In genomic region chr5:168365581-168366081, GRCh38 we compare ENCODE assay signal across 10 cellular contexts.
A peak's percentile ranks its signal among the peaks of the same experiment; 100 is the strongest.
DNase-seq lines count a peak whose midpoint lies in the region; ATAC-seq and TF ChIP-seq lines count a peak whose summit lies in the region.
"Had no signal": no experiment of that assay in that cellular context is flagged by ENCODE, and none has a peak within 500 bp of the region (broad histone marks: within the 10 kb centered on the region; RNA-seq: fewer than 3 reads in every experiment).

No MANE protein-coding gene starts in this region.

- H3K9me3 ChIP-seq in OCI-LY7 (ENCODE audit: low read length) (no peaks in the 10 kb centered on the region), neural progenitor cell (ENCODE audit: low read depth) (no peaks in the 10 kb centered on the region)

- H2AFZ ChIP-seq in OCI-LY7 (ENCODE audit: low read length) (no peak overlapping the region), neural progenitor cell (replicated peaks) (no peak overlapping the region)

- BruUV-seq in Calu3 (replicated peaks; lab: Mats Ljungman, UMichigan) (no TSS peak), OCI-LY7 (replicated peaks; lab: Mats Ljungman, UMichigan) (no TSS peak)

- peak overlapping the region; percentile 72 for H3K27ac Mint-ChIP-seq in Calu3 (ENCODE audit: unreplicated experiment)
- peak overlapping the region; percentile 54 for H3K27ac Mint-ChIP-seq in neural progenitor cell
- no peak overlapping the region for H3K27ac Mint-ChIP-seq in stimulated activated naive B cell treated with anti-CD40 and anti-IgM and Interleukin-4, amounts not matched to agents 10 μg/mL and 1 μg/mL and 100 μg/mL, for 72 hours
- H3K27ac Mint-ChIP-seq in T-cell: no peak overlapping the region

- H3K4me1 ChIP-seq in OCI-LY7 (ENCODE audit: insufficient read depth, low read length, poor library complexity, severe bottlenecking): no peaks in the 10 kb centered on the region
- peaks cover 10% of the 10 kb centered on the region for H3K4me1 ChIP-seq in neural progenitor cell

- H3K4me3 Mint-ChIP-seq in Calu3 (ENCODE audit: low read depth, unreplicated experiment): peak overlapping the region; percentile 49
- no peak overlapping the region for H3K4me3 Mint-ChIP-seq in neural progenitor cell
- H3K4me3 Mint-ChIP-seq in stimulated activated naive B cell treated with anti-CD40 and anti-IgM and Interleukin-4, amounts not matched to agents 10 μg/mL and 1 μg/mL and 100 μg/mL, for 72 hours: no peak overlapping the region
- H3K4me3 Mint-ChIP-seq in T-cell: no peak overlapping the region

- H4K20me1 ChIP-seq in OCI-LY7 (ENCODE audit: insufficient read depth, low read length): no peaks in the 10 kb centered on the region
- peaks cover 14% of the 10 kb centered on the region for H4K20me1 ChIP-seq in neural progenitor cell (ENCODE audit: low read depth)

- H3K36me3 Mint-ChIP-seq in Calu3 (ENCODE audit: insufficient read depth, unreplicated experiment) (peaks cover 54% of the 10 kb centered on the region), neural progenitor cell (no peaks in the 10 kb centered on the region), T-cell (no peaks in the 10 kb centered on the region)
- H3K36me3 Mint-ChIP-seq in stimulated activated naive B cell treated with anti-CD40 and anti-IgM and Interleukin-4, amounts not matched to agents 10 μg/mL and 1 μg/mL and 100 μg/mL, for 72 hours: no peaks in the 10 kb centered on the region

- no peak overlapping the region for H3K4me2 ChIP-seq in OCI-LY7 (ENCODE audit: low read length)
- H3K4me2 ChIP-seq in neural progenitor cell: no peak overlapping the region

- CTCF ChIA-PET in Calu3 (lab: Charles Lee): interaction anchor here (1.1 to 6.7 kb wide), 10 partner anchors 18 to 96 kb away, joined by 3 to 38 read pairs (median 6); no protein-coding TSS in a partner anchor
- CTCF ChIA-PET in OCI-LY7 (lab: Charles Lee; ENCODE audit: unreplicated experiment): no interaction called here
- CTCF ChIA-PET in T-cell (lab: Charles Lee): no interaction called here

- no peaks in the 10 kb centered on the region for H3K36me3 ChIP-seq in OCI-LY7 (ENCODE audit: insufficient read depth, low read length)
- no peaks in the 10 kb centered on the region for H3K36me3 ChIP-seq in neural progenitor cell

- H3K4me3 ChIP-seq in OCI-LY7 (ENCODE audit: low read depth, low read length, poor library complexity, severe bottlenecking) (no peak overlapping the region), fibroblast of mammary gland (ENCODE audit: control insufficient read depth, low read depth, low read length) (no peak overlapping the region), neural progenitor cell (no peak overlapping the region)

- H3K27me3 ChIP-seq in neural progenitor cell: no peaks in the 10 kb centered on the region

- H3K9me3 Mint-ChIP-seq in Calu3 (ENCODE audit: low read depth, unreplicated experiment) (no peaks in the 10 kb centered on the region), neural progenitor cell (no peaks in the 10 kb centered on the region), T-cell (no peaks in the 10 kb centered on the region)
- H3K9me3 Mint-ChIP-seq in stimulated activated naive B cell treated with anti-CD40 and anti-IgM and Interleukin-4, amounts not matched to agents 10 μg/mL and 1 μg/mL and 100 μg/mL, for 72 hours: peaks cover 0 to 2% of the 10 kb centered on the region in 2 donors

- H3K27ac ChIP-seq in OCI-LY7 (ENCODE audit: low read depth, low read length, poor library complexity, severe bottlenecking) (no peak overlapping the region), neural progenitor cell (no peak overlapping the region)

- ATAC-seq in stimulated activated naive B cell treated with anti-CD40 and anti-IgM and Interleukin-4, amounts not matched to agents 10 μg/mL and 1 μg/mL and 100 μg/mL, for 72 hours (replicated peaks): no peak
- ATAC-seq in HG03442 (IDR thresholded peaks at IDR 0.05; ENCODE audit: unreplicated experiment): no peak
- ATAC-seq in T-cell (replicated peaks in 1 of 4): no peak

- intact Hi-C loops in Calu3 (cut with micrococcal nuclease; ENCODE audit: unreplicated experiment): loop anchor here (1.0 to 2.0 kb wide), 5 partner anchors 17 to 95 kb away; no protein-coding TSS in a partner anchor
- intact Hi-C loops in OCI-LY7 (cut with micrococcal nuclease; ENCODE audit: unreplicated experiment): no loop called here

- peaks cover 66% of the 10 kb centered on the region for H3K4me1 Mint-ChIP-seq in Calu3 (ENCODE audit: low read depth, unreplicated experiment)
- H3K4me1 Mint-ChIP-seq in neural progenitor cell: peaks cover 32% of the 10 kb centered on the region
- no peaks in the 10 kb centered on the region for H3K4me1 Mint-ChIP-seq in stimulated activated naive B cell treated with anti-CD40 and anti-IgM and Interleukin-4, amounts not matched to agents 10 μg/mL and 1 μg/mL and 100 μg/mL, for 72 hours
- H3K4me1 Mint-ChIP-seq in T-cell: no peaks in the 10 kb centered on the region

- POLR2A ChIA-PET in OCI-LY7 (lab: Charles Lee) (no interaction called here), T-cell (lab: Charles Lee) (no interaction called here)

- H3K27me3 Mint-ChIP-seq in Calu3 (ENCODE audit: unreplicated experiment) (no peaks in the 10 kb centered on the region), neural progenitor cell (ENCODE audit: insufficient read depth, low read depth) (peaks cover 2% of the 10 kb centered on the region), T-cell (peaks cover under 1 to 2% of the 10 kb centered on the region in 2 donors)
- peaks cover 0 to 7% of the 10 kb centered on the region in 2 donors for H3K27me3 Mint-ChIP-seq in stimulated activated naive B cell treated with anti-CD40 and anti-IgM and Interleukin-4, amounts not matched to agents 10 μg/mL and 1 μg/mL and 100 μg/mL, for 72 hours

- H3K79me2 ChIP-seq in OCI-LY7 (ENCODE audit: insufficient read depth, low read depth, low read length): no peaks in the 10 kb centered on the region
- no peaks in the 10 kb centered on the region for H3K79me2 ChIP-seq in neural progenitor cell (ENCODE audit: low read depth)

- H3K9me2 ChIP-seq in OCI-LY7 (ENCODE audit: insufficient read depth, low read length): no peaks in the 10 kb centered on the region

- H3K9ac ChIP-seq in neural progenitor cell: no peak overlapping the region

- peak; percentile 82 for DNase-seq in Calu3
- no peak for DNase-seq in OCI-LY7 (ENCODE audit: low spot score)
- DNase-seq in fibroblast of mammary gland (ENCODE audit: low read depth): peak; percentile 77
- peak; percentile 38 for DNase-seq in neural progenitor cell (ENCODE audit: low spot score)
- DNase-seq in NCI-H748 treated with DMSO at 0.1 percent for 48 hours (lab: John Stamatoyannopoulos, UW): no peak
- no peak for DNase-seq in stimulated activated naive B cell treated with anti-CD40 and anti-IgM and Interleukin-4, amounts not matched to agents 10 μg/mL and 1 μg/mL and 100 μg/mL, for 72 hours
- DNase-seq in T-cell: no peak
- DNase-seq: Karpas-422; stimulated activated CD4-positive, alpha-beta T cell treated with anti-CD3 and anti-CD28 coated beads, Interleukin-2, amount 100 ng/mL, for 48 hours had no signal

- peaks cover 7% of the 10 kb centered on the region for H3F3A ChIP-seq in neural progenitor cell (ENCODE audit: low read depth)

- TF ChIP-seq CTCF in Calu3 (IDR thresholded peaks at IDR 0.05; ENCODE audit: unreplicated experiment) (peak; percentile 50), OCI-LY7 (conservative IDR thresholded peaks at IDR 0.05; ENCODE audit: low read length) (peak; percentile 30; the same call in 1 of the 2 replicates), fibroblast of mammary gland (conservative IDR thresholded peaks at IDR 0.05; ENCODE audit: control insufficient read depth, insufficient read depth, low read depth, low read length) (peak; percentile 7), neural progenitor cell (IDR thresholded peaks at IDR 0.05) (peak; percentile 49)

Comparison
In these comparisons a context has a peak if more than half of its experiments do, and no peak if none do; other contexts are left out.
1. DNase-seq: peak in Calu3 (single experiment), fibroblast of mammary gland (single experiment) and neural progenitor cell (single experiment); none in OCI-LY7 (single experiment), NCI-H748 treated with DMSO at 0.1 percent for 48 hours (single experiment), stimulated activated naive B cell treated with anti-CD40 and anti-IgM and Interleukin-4, amounts not matched to agents 10 μg/mL and 1 μg/mL and 100 μg/mL, for 72 hours (single experiment) and T-cell (0 of 34).
2. H3K27ac Mint-ChIP-seq: peak in Calu3 (single experiment) and neural progenitor cell (single experiment); none in stimulated activated naive B cell treated with anti-CD40 and anti-IgM and Interleukin-4, amounts not matched to agents 10 μg/mL and 1 μg/mL and 100 μg/mL, for 72 hours (single experiment) and T-cell (0 of 2).
3. Peak in every context shown above with its lines, with median percentiles within 50 percentile points of each other: CTCF ChIP-seq.